9 cellular contexts compared by ENCODE assay signal in the genomic region with DNA sequence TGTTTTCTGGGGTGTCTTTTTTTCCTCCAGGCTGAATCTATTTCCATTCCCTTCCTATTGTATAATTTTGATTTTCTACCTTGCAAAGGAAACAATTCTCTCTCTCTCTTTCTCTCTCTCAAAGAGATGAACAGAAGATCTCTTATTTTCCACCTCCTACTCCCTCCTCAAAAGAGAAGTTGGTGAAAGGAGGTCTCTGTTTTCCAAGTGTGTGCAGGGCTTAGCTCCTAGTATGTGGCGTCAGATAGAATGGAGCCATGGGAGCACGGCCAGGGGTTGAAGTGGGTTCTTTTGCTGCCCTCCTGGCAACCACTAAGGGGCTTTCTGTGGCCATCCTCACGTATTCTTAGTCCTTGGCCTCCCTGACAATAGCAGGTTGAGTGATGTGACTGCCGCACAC. TPM values are rescaled to one million over a fixed set of nuclear protein-coding genes. Genes with fewer than 3 reads are reported as not detected.
DNase-seq lines count a peak whose midpoint lies in the region; ATAC-seq, FAIRE-seq and TF ChIP-seq lines count a peak whose summit lies in the region.
"Had no signal": no experiment of that assay in that cellular context is flagged by ENCODE, and none has a peak within 500 bp of the region (broad histone marks: within the 10 kb centered on the region; RNA-seq: fewer than 3 reads in every experiment).

No MANE protein-coding gene starts in this region.

- ATAC-seq in K562 (no peak), lower lobe of right lung (peak; percentile 8 to 15), upper lobe of left lung (ENCODE audit: low FRiP score in 2 of 2) (peak in 1 of 2 donors; percentile 20), HG03139 (IDR thresholded peaks at IDR 0.05; ENCODE audit: unreplicated experiment) (no peak)

- H3K9ac ChIP-seq in K562 (ENCODE audit: insufficient read depth in 1 of 2, low read depth in 2 of 2, low read length in 2 of 2), result no peak overlapping the region

- H2AFZ ChIP-seq in K562 (ENCODE audit: low read depth, low read length), result peak overlapping the region; percentile 99

- H3K36me3 ChIP-seq in K562 (ENCODE audit: control insufficient read depth, insufficient read depth, low read length) (no peaks in the 10 kb centered on the region), lower lobe of right lung (no peaks in the 10 kb centered on the region), upper lobe of left lung (no peaks in the 10 kb centered on the region)

- WGBS in K562 (ENCODE audit: insufficient coverage, low coverage, missing lambda C conversion rate), result 21% methylated on average over 4 of the region's 4 CpGs
- WGBS in upper lobe of left lung, 2 donors, result 7 to 12% methylated on average over 4 of the region's 4 CpGs

- no peaks in the 10 kb centered on the region for H4K20me1 ChIP-seq in K562 (replicated peaks; ENCODE audit: control insufficient read depth, insufficient read depth, low read length)

- FAIRE-seq in K562 (lab: Jason Lieb, UNC), result no peak

- H3K27ac ChIP-seq in K562 (ENCODE audit: extremely low read depth, low read depth, low read length), result no peak overlapping the region
- peak overlapping the region; percentile 84 for H3K27ac ChIP-seq in lower lobe of right lung
- peak overlapping the region; percentile 61 to 90 (median 82) for H3K27ac ChIP-seq in upper lobe of left lung

- TF ChIP-seq EP300 in K562 (IDR thresholded peaks at IDR 0.05; ENCODE audit: low read length), result no peak
- no peak for TF ChIP-seq EP300 in upper lobe of left lung (IDR thresholded peaks at IDR 0.05)

- TF ChIP-seq CTCF in K562 (IDR thresholded peaks at IDR 0.05 in 2 of 3, conservative IDR thresholded peaks at IDR 0.05 in 1 of 3; ENCODE audit: insufficient read depth in 2 of 3, low read depth in 1 of 3, low read length in 3 of 3), result no peak
- no peak for TF ChIP-seq CTCF in lower lobe of right lung (IDR thresholded peaks at IDR 0.05)
- TF ChIP-seq CTCF in upper lobe of left lung (IDR thresholded peaks at IDR 0.05), result no peak

- peak overlapping the region; percentile 87 for H3K4me3 Mint-ChIP-seq in activated naive CD4-positive, alpha-beta T cell treated with anti-CD3 and anti-CD28 coated beads for 36 hours

- H3K27ac Mint-ChIP-seq in activated naive CD4-positive, alpha-beta T cell treated with anti-CD3 and anti-CD28 coated beads for 36 hours, result peak overlapping the region; percentile 88

- in situ Hi-C loops in K562 (cut with MboI), result no loop called here

- H3K9me3 Mint-ChIP-seq in activated naive CD4-positive, alpha-beta T cell treated with anti-CD3 and anti-CD28 coated beads for 36 hours, result no peaks in the 10 kb centered on the region

- H3K9me3 ChIP-seq in K562 (replicated peaks; ENCODE audit: control insufficient read depth, insufficient read depth, low read depth, low read length) (no peaks in the 10 kb centered on the region; the same call in 1 of the 2 replicates), lower lobe of right lung (no peaks in the 10 kb centered on the region), upper lobe of left lung (no peaks in the 10 kb centered on the region)

- BruUV-seq in K562 (replicated peaks; lab: Mats Ljungman, UMichigan), result no TSS peak

- POLR2A ChIA-PET in K562 (lab: Yijun Ruan, JAX), result interaction anchor here (1.0 to 1.3 kb wide), 3 partner anchors 11 to 266 kb away, joined by 3 read pairs; no protein-coding TSS in a partner anchor

- peaks cover 33% of the 10 kb centered on the region for H3K4me1 Mint-ChIP-seq in activated naive CD4-positive, alpha-beta T cell treated with anti-CD3 and anti-CD28 coated beads for 36 hours (ENCODE audit: low read depth)

- H3K4me2 ChIP-seq in K562 (ENCODE audit: insufficient read depth, low read length), result 0 out of 2 replicates have a peak overlapping the region, but pooled peaks have one; percentile 97

- no peaks in the 10 kb centered on the region for H3K9me1 ChIP-seq in K562 (ENCODE audit: control insufficient read depth, insufficient read depth, low read length)

- H3K36me3 Mint-ChIP-seq in activated naive CD4-positive, alpha-beta T cell treated with anti-CD3 and anti-CD28 coated beads for 36 hours (ENCODE audit: low read depth), result peaks cover 2% of the 10 kb centered on the region

- no peak for TF ChIP-seq POLR2A in K562 (conservative IDR thresholded peaks at IDR 0.05)
- TF ChIP-seq POLR2A in upper lobe of left lung (IDR thresholded peaks at IDR 0.05), result no peak

- H3K27me3 ChIP-seq in K562 (ENCODE audit: control insufficient read depth in 2 of 2, insufficient read depth in 2 of 2, low read length in 2 of 2), result no peaks in the 10 kb centered on the region
- H3K27me3 ChIP-seq in lower lobe of right lung (ENCODE audit: low read depth), result no peaks in the 10 kb centered on the region
- H3K27me3 ChIP-seq in upper lobe of left lung, result no peaks in the 10 kb centered on the region

- H3K4me1 ChIP-seq in K562 (replicated peaks in 1 of 2; ENCODE audit: control insufficient read depth in 2 of 2, insufficient read depth in 2 of 2, low read length in 2 of 2) (peaks cover 0 to 10% of the 10 kb centered on the region in 2 experiments; a peak in 3 of 5 replicates), lower lobe of right lung (peaks cover 41% of the 10 kb centered on the region), upper lobe of left lung (peaks cover 30 to 38% (median 34%) of the 10 kb centered on the region in 4 donors)

- peak; percentile 12 for DNase-seq in activated naive CD4-positive, alpha-beta T cell treated with anti-CD3 and anti-CD28 coated beads for 36 hours
- DNase-seq in activated naive CD4-positive, alpha-beta T cell (lab: John Stamatoyannopoulos, UW), result no peak
- DNase-seq in K562 (ENCODE audit: extremely low read depth in 1 of 4, low spot score in 3 of 4) (no peak), lower lobe of right lung (no peak), upper lobe of left lung (no peak), GOT3 (lab: John Stamatoyannopoulos, UW) (no peak)
- DNase-seq in activated CD4-positive, CD25-positive, alpha-beta regulatory T cell treated with anti-CD3 and anti-CD28 coated beads, Interleukin-2, amount 50 U/mL, for 72 hours, result no peak
- DNase-seq: DMS153 had no signal

- H3K27me3 Mint-ChIP-seq in activated naive CD4-positive, alpha-beta T cell treated with anti-CD3 and anti-CD28 coated beads for 36 hours (ENCODE audit: low read depth), result no peaks in the 10 kb centered on the region

- intact Hi-C loops in activated naive CD4-positive, alpha-beta T cell treated with anti-CD3 and anti-CD28 coated beads for 36 hours (cut with micrococcal nuclease), result loop anchor here (1.0 to 10.0 kb wide), 5 partner anchors 25 to 857 kb away; partner anchors contain the start of genes ARFIP2, CNGA4, FHIP1B and OR52N2
- intact Hi-C loops in K562 (cut with micrococcal nuclease), result no loop called here
- intact Hi-C loops in lower lobe of right lung (cut with DNase I), result no loop called here

- H3K4me3 ChIP-seq in K562 (peak overlapping the region; percentile 44; the same call in 1 of the 2 replicates), lower lobe of right lung (peak overlapping the region; percentile 67), upper lobe of left lung (peak overlapping the region; percentile 12 to 65 (median 60))

- no peak for TF ChIP-seq RAD21 in K562 (CRISPR knock-in tag; conservative IDR thresholded peaks at IDR 0.05 in 1 of 2, IDR thresholded peaks at IDR 0.05 in 1 of 2)

- no peaks in the 10 kb centered on the region for H3K79me2 ChIP-seq in K562 (ENCODE audit: control insufficient read depth, insufficient read depth, low read length)

- CTCF ChIA-PET in activated naive CD4-positive, alpha-beta T cell treated with anti-CD3 and anti-CD28 coated beads for 36 hours (lab: Charles Lee), result no interaction called here
- CTCF ChIA-PET in K562 (lab: Yijun Ruan, JAX; ENCODE audit: low intra/inter-chr PET ratio), result no interaction called here

RNA-seq across cellular contexts. Expression of gene TRIM34, which starts 0.5 kb away (rescaled TPM):
- 10 to 100 TPM; 12.8 to 12.9 TPM for total RNA-seq in activated naive CD4-positive, alpha-beta T cell treated with anti-CD3 and anti-CD28 coated beads for 36 hours
- total RNA-seq in K562 (2011; cell fraction: chromatin; rRNA removed; ENCODE audit: low replicate concordance), result 0.86 and 1.1 TPM in 2 replicates
- total RNA-seq in K562 (2011; cell fraction: nucleolus; rRNA removed), result 0.13 and 0.83 TPM in 2 replicates
- 0.66 and 1.5 TPM in 2 replicates for total RNA-seq in K562 (2011; cell fraction: nucleoplasm; rRNA removed)
- total RNA-seq in K562 (2014; rRNA removed), result 0.78 and 0.91 TPM in 2 replicates
- total RNA-seq in K562 (2014; rRNA removed; fragmentation: Illumina TruSeq; extraction: Trizol), result 1.1 and 1.3 TPM in 2 replicates
- 1.7 and 2.0 TPM in 2 replicates for total RNA-seq in K562 (2015; rRNA removed; fragmentation: Illumina TruSeq; extraction: Trizol)
- total RNA-seq in K562 (2021), result 0.31 and 0.40 TPM in 2 replicates
- 1.8 and 2.2 TPM in 2 replicates for polyA plus RNA-seq in K562 (2011; rRNA removed)
- 0.60 and 1.6 TPM in 2 replicates for polyA plus RNA-seq in K562 (2011; cell fraction: cytosol; rRNA removed)
- polyA plus RNA-seq in K562 (2011; cell fraction: nucleus; rRNA removed), result 2.0 and 5.6 TPM in 2 replicates
- 1.5 and 3.2 TPM in 2 replicates for polyA plus RNA-seq in K562 (2012)
- polyA plus RNA-seq in K562 (2014; fragmentation: Illumina TruSeq; extraction: Trizol), result 0.72 and 1.3 TPM in 2 replicates
- polyA plus RNA-seq in K562 (2014; fragmentation: Nextera tagmentation; extraction: Ambion mirVana), result 1 to 10 TPM; 1.5 to 2.9 TPM
- 0.88 and 1.0 TPM in 2 replicates for polyA plus RNA-seq in K562 (2014; rRNA removed)
- polyA minus RNA-seq in K562 (2011; rRNA and poly(A)+ RNA removed), result 1.2 and 2.2 TPM in 2 replicates
- not detected in 2 replicates for polyA minus RNA-seq in K562 (2011; cell fraction: cytosol; rRNA and poly(A)+ RNA removed)
- 0.13 and 0.56 TPM in 2 replicates for polyA minus RNA-seq in K562 (2011; cell fraction: nucleus; rRNA and poly(A)+ RNA removed)
- total RNA-seq in lower lobe of right lung, result 13.7 TPM
- total RNA-seq in upper lobe of left lung, result 10 to 100 TPM in 2 of 6 donors, 1 to 10 TPM in 4; 5.8 to 15.0 (median 8.4) TPM

RNA-seq across cellular contexts. Expression of gene TRIM6, which starts 28.8 kb away (rescaled TPM):
- 1 to 10 TPM; 2.1 to 2.6 TPM for total RNA-seq in activated naive CD4-positive, alpha-beta T cell treated with anti-CD3 and anti-CD28 coated beads for 36 hours
- total RNA-seq in K562 (2011; cell fraction: chromatin; rRNA removed; ENCODE audit: low replicate concordance), result 5.8 and 10.9 TPM in 2 replicates
- 3.0 and 4.1 TPM in 2 replicates for total RNA-seq in K562 (2011; cell fraction: nucleolus; rRNA removed)
- total RNA-seq in K562 (2011; cell fraction: nucleoplasm; rRNA removed), result 5.3 and 7.7 TPM in 2 replicates
- total RNA-seq in K562 (2014; rRNA removed) (5.6 and 6.0 TPM in 2 replicates), K562 (2014; rRNA removed; fragmentation: Illumina TruSeq; extraction: Trizol) (7.4 and 7.6 TPM in 2 replicates), K562 (2015; rRNA removed; fragmentation: Illumina TruSeq; extraction: Trizol) (10.3 and 10.5 TPM in 2 replicates), K562 (2021) (6.7 and 7.2 TPM in 2 replicates), lower lobe of right lung (3.7 TPM), upper lobe of left lung (1 to 10 TPM; 1.0 to 8.8 (median 2.1) TPM)
- polyA plus RNA-seq in K562 (2011; rRNA removed) (7.7 and 9.5 TPM in 2 replicates), K562 (2014; fragmentation: Illumina TruSeq; extraction: Trizol) (8.2 and 11.8 TPM in 2 replicates), K562 (2014; fragmentation: Nextera tagmentation; extraction: Ambion mirVana) (1 to 10 TPM; 5.0 to 8.7 TPM), K562 (2014; rRNA removed) (9.8 and 9.9 TPM in 2 replicates)
- 4.3 and 8.1 TPM in 2 replicates for polyA plus RNA-seq in K562 (2011; cell fraction: cytosol; rRNA removed)
- polyA plus RNA-seq in K562 (2011; cell fraction: nucleus; rRNA removed), result 6.9 and 10.1 TPM in 2 replicates
- 13.3 and 29.1 TPM in 2 replicates for polyA plus RNA-seq in K562 (2012)
- 3.2 and 4.6 TPM in 2 replicates for polyA minus RNA-seq in K562 (2011; rRNA and poly(A)+ RNA removed)
- 3.4 and 3.6 TPM in 2 replicates for polyA minus RNA-seq in K562 (2011; cell fraction: cytosol; rRNA and poly(A)+ RNA removed)
- polyA minus RNA-seq in K562 (2011; cell fraction: nucleus; rRNA and poly(A)+ RNA removed), result 2.6 and 3.8 TPM in 2 replicates

RNA-seq across cellular contexts. Expression of gene OR52B6, which starts 44.6 kb away (rescaled TPM):
- not detected for total RNA-seq in activated naive CD4-positive, alpha-beta T cell treated with anti-CD3 and anti-CD28 coated beads for 36 hours
- total RNA-seq in K562 (2011; cell fraction: chromatin; rRNA removed; ENCODE audit: low replicate concordance), result not detected in 2 replicates
- not detected in 2 replicates for total RNA-seq in K562 (2011; cell fraction: nucleolus; rRNA removed)
- not detected in 2 replicates for total RNA-seq in K562 (2011; cell fraction: nucleoplasm; rRNA removed)
- total RNA-seq in K562 (2014; rRNA removed) (not detected in 2 replicates), K562 (2014; rRNA removed; fragmentation: Illumina TruSeq; extraction: Trizol) (not detected in 2 replicates), K562 (2015; rRNA removed; fragmentation: Illumina TruSeq; extraction: Trizol) (not detected in 2 replicates), K562 (2021) (not detected in 2 replicates), lower lobe of right lung (not detected), upper lobe of left lung (not detected)
- polyA plus RNA-seq in K562 (2011; rRNA removed) (not detected in 2 replicates), K562 (2014; fragmentation: Illumina TruSeq; extraction: Trizol) (not detected in 2 replicates), K562 (2014; fragmentation: Nextera tagmentation; extraction: Ambion mirVana) (not detected), K562 (2014; rRNA removed) (not detected in 2 replicates)
- not detected in 2 replicates for polyA plus RNA-seq in K562 (2011; cell fraction: cytosol; rRNA removed)
- not detected in 2 replicates for polyA plus RNA-seq in K562 (2011; cell fraction: nucleus; rRNA removed)
- polyA plus RNA-seq in K562 (2012), result not detected in 2 replicates
- not detected in 2 replicates for polyA minus RNA-seq in K562 (2011; rRNA and poly(A)+ RNA removed)
- polyA minus RNA-seq in K562 (2011; cell fraction: cytosol; rRNA and poly(A)+ RNA removed), result not detected in 2 replicates
- polyA minus RNA-seq in K562 (2011; cell fraction: nucleus; rRNA and poly(A)+ RNA removed), result not detected in 2 replicates

RNA-seq across cellular contexts. Expression of gene TRIM5, which starts 59.6 kb away (rescaled TPM):
- total RNA-seq in activated naive CD4-positive, alpha-beta T cell treated with anti-CD3 and anti-CD28 coated beads for 36 hours, result 10 to 100 TPM; 37.2 to 38.0 TPM
- 22.0 and 29.7 TPM in 2 replicates for total RNA-seq in K562 (2011; cell fraction: chromatin; rRNA removed; ENCODE audit: low replicate concordance)
- total RNA-seq in K562 (2011; cell fraction: nucleolus; rRNA removed), result 12.5 and 13.2 TPM in 2 replicates
- 22.2 and 39.0 TPM in 2 replicates for total RNA-seq in K562 (2011; cell fraction: nucleoplasm; rRNA removed)
- 11.7 and 12.0 TPM in 2 replicates for total RNA-seq in K562 (2014; rRNA removed)
- 16.5 and 18.8 TPM in 2 replicates for total RNA-seq in K562 (2014; rRNA removed; fragmentation: Illumina TruSeq; extraction: Trizol)
- 13.9 and 15.0 TPM in 2 replicates for total RNA-seq in K562 (2015; rRNA removed; fragmentation: Illumina TruSeq; extraction: Trizol)
- total RNA-seq in K562 (2021), result 14.8 and 15.2 TPM in 2 replicates
- polyA plus RNA-seq in K562 (2011; rRNA removed), result 15.3 and 17.6 TPM in 2 replicates
- polyA plus RNA-seq in K562 (2011; cell fraction: cytosol; rRNA removed), result 6.0 and 14.1 TPM in 2 replicates
- 10.1 and 14.1 TPM in 2 replicates for polyA plus RNA-seq in K562 (2011; cell fraction: nucleus; rRNA removed)
- 12.0 and 21.5 TPM in 2 replicates for polyA plus RNA-seq in K562 (2012)
- polyA plus RNA-seq in K562 (2014; fragmentation: Illumina TruSeq; extraction: Trizol), result 16.6 and 20.8 TPM in 2 replicates
- 10 to 100 TPM; 13.7 to 18.0 TPM for polyA plus RNA-seq in K562 (2014; fragmentation: Nextera tagmentation; extraction: Ambion mirVana)
- 7.7 and 10.2 TPM in 2 replicates for polyA plus RNA-seq in K562 (2014; rRNA removed)
- polyA minus RNA-seq in K562 (2011; rRNA and poly(A)+ RNA removed), result 23.7 and 29.9 TPM in 2 replicates
- polyA minus RNA-seq in K562 (2011; cell fraction: cytosol; rRNA and poly(A)+ RNA removed), result 10.3 and 10.4 TPM in 2 replicates
- 9.0 and 15.6 TPM in 2 replicates for polyA minus RNA-seq in K562 (2011; cell fraction: nucleus; rRNA and poly(A)+ RNA removed)
- total RNA-seq in lower lobe of right lung, result 37.1 TPM
- 10 to 100 TPM; 21.1 to 53.0 (median 35.9) TPM for total RNA-seq in upper lobe of left lung

Comparison
In these comparisons a context has a peak if more than half of its experiments do, and no peak if none do; other contexts are left out.
1. ATAC-seq: peak in lower lobe of right lung (2 of 2); none in K562 (single experiment) and HG03139 (single experiment).
2. Peak in every context shown above with its lines, with median percentiles within 50 percentile points of each other: H3K4me3 ChIP-seq.